In the genomic region with DNA sequence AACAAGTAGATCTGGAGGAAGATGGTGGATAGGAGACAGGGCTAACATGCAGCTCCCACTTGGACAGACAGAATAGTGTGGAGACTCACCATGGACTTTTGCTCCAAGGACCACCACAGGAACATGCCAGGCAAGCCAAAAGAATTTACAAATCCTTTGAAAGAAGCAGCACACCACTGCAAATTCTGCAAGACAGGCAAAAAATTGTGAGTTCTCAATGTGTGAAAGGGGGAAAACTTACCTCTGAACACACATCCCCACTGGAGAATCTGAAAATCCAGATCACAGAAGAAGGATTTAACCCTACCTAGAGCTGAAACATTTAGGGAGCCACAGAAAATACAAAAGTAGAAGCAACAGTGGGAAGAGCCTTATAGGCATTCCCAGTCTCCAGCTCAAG, we compare ENCODE assay signal across 26 cellular contexts.
"Had no signal": no experiment of that assay in that cellular context is flagged by ENCODE, and none has a peak within 500 bp of the region (broad histone marks: within the 10 kb centered on the region; RNA-seq: fewer than 3 reads in every experiment).

No MANE protein-coding gene starts in this region.

- H3K4me2 ChIP-seq: hepatocyte had no signal

- H3K4me3 Mint-ChIP-seq: naive thymus-derived CD8-positive, alpha-beta T cell; nephron; neural crest cell; stimulated activated effector memory CD8-positive, alpha-beta T cell treated with anti-CD3 and anti-CD28 coated beads, Interleukin-12 subunit alpha, Interleukin-12 subunit beta, amount 100 ng/mL, for 72 hours; stimulated activated naive CD8-positive, alpha-beta T cell treated with anti-CD3 and anti-CD28 coated beads, Interleukin-15, Interleukin-2, amounts not matched to agents 100 ng/mL and 50 ng/mL, for 24 hours had no signal

- H3K27ac ChIP-seq: hepatocyte, left ventricle myocardium inferior, pancreas, prostate gland, sigmoid colon, spleen, suprapubic skin, thoracic aorta, tibial artery, upper lobe of right lung had no signal

- H3K36me3 Mint-ChIP-seq: stimulated activated effector memory CD8-positive, alpha-beta T cell treated with anti-CD3 and anti-CD28 coated beads, Interleukin-12 subunit alpha, Interleukin-12 subunit beta, amount 100 ng/mL, for 72 hours had no signal

- H2AFZ ChIP-seq: hepatocyte had no signal

- FAIRE-seq: pancreas, small intestine, urothelium cell line had no signal

- H3K27me3 ChIP-seq: hepatocyte, pancreas, sigmoid colon, spleen, suprapubic skin, tibial artery, upper lobe of right lung had no signal

- ATAC-seq: naive thymus-derived CD8-positive, alpha-beta T cell; pancreas; stimulated activated effector memory CD8-positive, alpha-beta T cell treated with anti-CD3 and anti-CD28 coated beads, Interleukin-12 subunit alpha, Interleukin-12 subunit beta, amount 100 ng/mL, for 72 hours; upper lobe of right lung had no signal

- H3K4me3 ChIP-seq: hepatocyte, left ventricle myocardium inferior, pancreas, prostate gland, sigmoid colon, spleen, suprapubic skin, thoracic aorta, tibial artery, upper lobe of right lung had no signal

- H3K4me1 ChIP-seq: left ventricle myocardium inferior, pancreas, prostate gland, sigmoid colon, spleen, suprapubic skin, tibial artery, upper lobe of right lung had no signal

- H3K79me2 ChIP-seq: hepatocyte had no signal

- DNase-seq: islet precursor cell; left ventricle myocardium inferior; mesenchymal stem cell; naive thymus-derived CD8-positive, alpha-beta T cell; nucleus accumbens; pancreas; posterior cingulate gyrus; retina; right cardiac atrium; sigmoid colon; small intestine; spleen; stimulated activated CD4-positive, alpha-beta T cell treated with anti-CD3 and anti-CD28 coated beads, Interleukin-4, amount 100 ng/mL, for 24 hours; stimulated activated naive CD4-positive, alpha-beta T cell; tibial artery; trophoblast cell; upper lobe of right lung had no signal

- H3K9me3 ChIP-seq: pancreas, prostate gland had no signal

- H3K4me1 Mint-ChIP-seq: nephron; neural crest cell; stimulated activated effector memory CD8-positive, alpha-beta T cell treated with anti-CD3 and anti-CD28 coated beads, Interleukin-12 subunit alpha, Interleukin-12 subunit beta, amount 100 ng/mL, for 72 hours had no signal

- H3K27ac Mint-ChIP-seq: naive thymus-derived CD8-positive, alpha-beta T cell; nephron; stimulated activated effector memory CD8-positive, alpha-beta T cell treated with anti-CD3 and anti-CD28 coated beads, Interleukin-12 subunit alpha, Interleukin-12 subunit beta, amount 100 ng/mL, for 72 hours; stimulated activated naive CD8-positive, alpha-beta T cell treated with anti-CD3 and anti-CD28 coated beads, Interleukin-15, Interleukin-2, amounts not matched to agents 100 ng/mL and 50 ng/mL, for 24 hours had no signal

- H3K27me3 Mint-ChIP-seq: naive thymus-derived CD8-positive, alpha-beta T cell; stimulated activated naive CD8-positive, alpha-beta T cell treated with anti-CD3 and anti-CD28 coated beads, Interleukin-15, Interleukin-2, amounts not matched to agents 100 ng/mL and 50 ng/mL, for 24 hours had no signal
